In genomic region chr1:182293119-182293589, GRCh38 we compare ENCODE assay signal across 1 cellular context.
TF ChIP-seq lines count a peak whose summit lies in the region.

No MANE protein-coding gene starts in this region.

TF ChIP-seq in HepG2, 621 proteins besides CTCF, POLR2A, EP300 and RAD21 (continued from another document and continues in another):
- peak; percentile 38; the same call in 1 of the 2 replicates for TF ChIP-seq TSC22D2 (CRISPR knock-in tag; IDR thresholded peaks at IDR 0.05; ENCODE audit: borderline replicate concordance)
- peak; percentile 59; the same call in 1 of the 2 replicates for TF ChIP-seq FOSL2 (CRISPR knock-in tag; IDR thresholded peaks at IDR 0.05)
- no peak; the same call in 1 of the 2 replicates for TF ChIP-seq STAT6 (CRISPR knock-in tag; IDR thresholded peaks at IDR 0.05; ENCODE audit: borderline replicate concordance)
- TF ChIP-seq ZNF138 (CRISPR knock-in tag; IDR thresholded peaks at IDR 0.05; ENCODE audit: low read depth), result no peak
- TF ChIP-seq AHR (CRISPR knock-in tag; IDR thresholded peaks at IDR 0.05), result peak; percentile 47; the same call in 1 of the 2 replicates
- TF ChIP-seq ZNF800 (CRISPR knock-in tag; IDR thresholded peaks at IDR 0.05), result no peak
- no peak for TF ChIP-seq RFX5 (IDR thresholded peaks at IDR 0.05; ENCODE audit: low read depth, low read length)
- TF ChIP-seq TEAD3 (CRISPR knock-in tag; optimal IDR thresholded peaks at IDR 0.05; ENCODE audit: borderline replicate concordance), result peak; percentile 56
- no peak for TF ChIP-seq ZNF329 (CRISPR knock-in tag; IDR thresholded peaks at IDR 0.05; ENCODE audit: low read depth)
- TF ChIP-seq ZNF589 (CRISPR knock-in tag; conservative IDR thresholded peaks at IDR 0.05), result no peak
- TF ChIP-seq ZNF337 (CRISPR knock-in tag; IDR thresholded peaks at IDR 0.05; ENCODE audit: borderline replicate concordance, low read depth), result peak; percentile 33; the same call in 1 of the 2 replicates
- peak; percentile 60; the same call in 1 of the 2 replicates for TF ChIP-seq ZKSCAN8 (CRISPR knock-in tag; IDR thresholded peaks at IDR 0.05; ENCODE audit: borderline replicate concordance)
- peak; percentile 65 for TF ChIP-seq POLR2G (IDR thresholded peaks at IDR 0.05; ENCODE audit: low read depth, low read length)
- TF ChIP-seq KDM1A (CRISPR knock-in tag; IDR thresholded peaks at IDR 0.05), result no peak
- 0 out of 2 replicates have a peak, but pooled peaks have one; percentile 30 for TF ChIP-seq ZNF276 (CRISPR knock-in tag; IDR thresholded peaks at IDR 0.05; ENCODE audit: low read depth)
- TF ChIP-seq SMARCE1 (IDR thresholded peaks at IDR 0.05; ENCODE audit: borderline replicate concordance), result no peak
- no peak for TF ChIP-seq ZNF280B (CRISPR knock-in tag; IDR thresholded peaks at IDR 0.05; ENCODE audit: borderline replicate concordance)
- no peak for TF ChIP-seq POLR2AphosphoS2 (IDR thresholded peaks at IDR 0.05; ENCODE audit: low read depth, low read length)
- TF ChIP-seq NCOA1 (CRISPR knock-in tag; IDR thresholded peaks at IDR 0.05), result peak; percentile 81; the same call in 1 of the 2 replicates
- TF ChIP-seq DNMT3B (CRISPR knock-in tag; conservative IDR thresholded peaks at IDR 0.05), result no peak
- no peak for TF ChIP-seq ZNF318 (CRISPR knock-in tag; IDR thresholded peaks at IDR 0.05)
- TF ChIP-seq ZNF281 (CRISPR knock-in tag; IDR thresholded peaks at IDR 0.05; ENCODE audit: borderline replicate concordance), result peak; percentile 50; the same call in 1 of the 2 replicates
- 0 out of 2 replicates have a peak, but pooled peaks have one; percentile 20 for TF ChIP-seq ZNF3 (CRISPR knock-in tag; IDR thresholded peaks at IDR 0.05)
- no peak for TF ChIP-seq ZSCAN5A (CRISPR knock-in tag; IDR thresholded peaks at IDR 0.05; ENCODE audit: borderline replicate concordance)
- no peak for TF ChIP-seq HBP1 (CRISPR knock-in tag; IDR thresholded peaks at IDR 0.05; ENCODE audit: low read depth)
- peak; percentile 65 for TF ChIP-seq TBL1XR1 (IDR thresholded peaks at IDR 0.05; ENCODE audit: borderline replicate concordance, low read length, partially characterized antibody)
